27 cellular contexts compared by ENCODE assay signal in the genomic region with DNA sequence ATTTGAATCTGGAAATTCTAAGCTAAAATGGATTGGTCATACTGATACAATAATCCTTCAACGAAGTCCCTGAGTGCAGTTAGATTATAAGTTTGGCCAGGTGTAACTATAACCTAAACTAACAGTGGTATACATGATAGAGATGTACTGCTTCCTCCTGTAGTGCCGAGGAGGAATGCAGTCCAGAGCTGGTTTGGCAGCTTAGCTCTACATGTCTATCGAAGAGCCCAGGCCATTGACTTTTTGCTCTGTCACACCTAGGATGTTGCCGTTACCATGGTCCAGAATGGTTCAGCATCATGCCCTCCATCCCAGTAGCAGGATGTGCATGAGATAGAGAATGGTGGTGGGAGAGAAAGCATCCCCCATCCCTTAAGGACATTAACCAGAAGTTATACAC.
DNase-seq lines count a peak whose midpoint lies in the region; ATAC-seq and TF ChIP-seq lines count a peak whose summit lies in the region.
"Had no signal": no experiment of that assay in that cellular context is flagged by ENCODE, and none has a peak within 500 bp of the region (broad histone marks: within the 10 kb centered on the region; RNA-seq: fewer than 3 reads in every experiment).

No MANE protein-coding gene starts in this region.

- intact Hi-C loops in PC-9 (cut with micrococcal nuclease; ENCODE audit: unreplicated experiment) = no loop called here
- intact Hi-C loops in naive thymus-derived CD4-positive, alpha-beta T cell (cut with micrococcal nuclease) = loop anchor here in 1 of 2 donors (5.0 kb wide), 1 partner anchor 33 kb away; no protein-coding TSS in a partner anchor

- H3K9me3 ChIP-seq in BLaER1 treated with 17β-estradiol and CSF1 and Interleukin-3, amounts not matched to agents 10 nM and 100 nM (replicated peaks in 1 of 11) = peaks cover 0 to 8% (median 0%) of the 10 kb centered on the region in 11 experiments; a peak in 3 of 22 replicates
- no peaks in the 10 kb centered on the region for H3K9me3 ChIP-seq in PC-9 (ENCODE audit: insufficient read depth, low read depth)
- no peaks in the 10 kb centered on the region for H3K9me3 ChIP-seq in hepatocyte (ENCODE audit: low read depth)
- H3K9me3 ChIP-seq in naive thymus-derived CD4-positive, alpha-beta T cell (ENCODE audit: control insufficient read depth in 2 of 3, low read length in 3 of 3) = no peaks in the 10 kb centered on the region
- H3K9me3 ChIP-seq: right atrium auricular region, testis had no signal

- no peak for TF ChIP-seq CTCF in PC-9 (conservative IDR thresholded peaks at IDR 0.05)
- TF ChIP-seq CTCF in hepatocyte (IDR thresholded peaks at IDR 0.05; ENCODE audit: poor library complexity) = no peak

- H3K4me3 Mint-ChIP-seq in stimulated activated naive B cell treated with anti-CD40 and anti-IgM and Interleukin-4, amounts not matched to agents 10 μg/mL and 1 μg/mL and 100 μg/mL, for 72 hours = no peak overlapping the region
- no peak overlapping the region for H3K4me3 Mint-ChIP-seq in activated naive CD8-positive, alpha-beta T cell treated with anti-CD3 and anti-CD28 coated beads for 36 hours
- no peak overlapping the region for H3K4me3 Mint-ChIP-seq in naive thymus-derived CD4-positive, alpha-beta T cell
- H3K4me3 Mint-ChIP-seq: activated CD4-positive, alpha-beta T cell treated with anti-CD3 and anti-CD28 coated beads for 36 hours; activated CD8-positive, alpha-beta T cell treated with anti-CD3 and anti-CD28 coated beads for 36 hours; activated naive CD4-positive, alpha-beta T cell treated with anti-CD3 and anti-CD28 coated beads, Interleukin-2, amount 10 ng/mL, durations not matched to agents 7 days and 5 days; activated T-helper 1 cell treated with anti-CD3 and anti-CD28 coated beads, Interleukin-12 subunit alpha, Interleukin-12 subunit beta, Interleukin-2, Interleukin-4 antibody, amounts not matched to agents 30 ng/mL and 10 ng/mL and 1 ng/mL, durations not matched to agents 14 hours and 24 hours and 36 hours had no signal

- no peaks in the 10 kb centered on the region; a peak in 1 of 22 replicates for H3K36me3 ChIP-seq in BLaER1 treated with 17β-estradiol and CSF1 and Interleukin-3, amounts not matched to agents 10 nM and 100 nM
- H3K36me3 ChIP-seq in PC-9 (ENCODE audit: low read depth) (no peaks in the 10 kb centered on the region), hepatocyte (replicated peaks; ENCODE audit: insufficient read depth, low read depth) (no peaks in the 10 kb centered on the region)
- H3K36me3 ChIP-seq in naive thymus-derived CD4-positive, alpha-beta T cell (ENCODE audit: control insufficient read depth in 2 of 3, insufficient read depth in 3 of 3, low read length in 3 of 3) = no peaks in the 10 kb centered on the region
- H3K36me3 ChIP-seq: brain microvascular endothelial cell, right atrium auricular region had no signal

- CTCF ChIA-PET in PC-9 (lab: Charles Lee) = interaction anchor here (0.6 to 0.8 kb wide), 2 partner anchors 314 to 342 kb away, joined by 3 to 10 read pairs; no protein-coding TSS in a partner anchor
- CTCF ChIA-PET in naive thymus-derived CD4-positive, alpha-beta T cell (lab: Charles Lee) = interaction anchor here (1.4 kb wide), 1 partner anchor 101 kb away, joined by 3 read pairs; no protein-coding TSS in a partner anchor

- H3K9me2 ChIP-seq in PC-9 (ENCODE audit: insufficient read depth) (no peaks in the 10 kb centered on the region), hepatocyte (replicated peaks; ENCODE audit: insufficient read depth) (no peaks in the 10 kb centered on the region)

- H3K4me3 ChIP-seq in BLaER1 treated with 17β-estradiol and CSF1 and Interleukin-3, amounts not matched to agents 10 nM and 100 nM = no peak overlapping the region
- no peak overlapping the region for H3K4me3 ChIP-seq in PC-9
- no peak overlapping the region for H3K4me3 ChIP-seq in hepatocyte
- H3K4me3 ChIP-seq in naive thymus-derived CD4-positive, alpha-beta T cell (ENCODE audit: low read length) = no peak overlapping the region
- H3K4me3 ChIP-seq: right atrium auricular region, smooth muscle cell, testis had no signal

- H3K4me2 ChIP-seq in BLaER1 treated with 17β-estradiol and CSF1 and Interleukin-3, amounts not matched to agents 10 nM and 100 nM = peak overlapping the region; percentile 67 to 93 (median 84); a peak in 19 of 22 replicates
- H3K4me2 ChIP-seq in PC-9 = peak overlapping the region; percentile 48
- no peak overlapping the region for H3K4me2 ChIP-seq in hepatocyte
- H3K4me2 ChIP-seq: smooth muscle cell had no signal

- peaks cover 67 to 98% of the 10 kb centered on the region in 2 donors for H3K4me1 Mint-ChIP-seq in stimulated activated naive B cell treated with anti-CD40 and anti-IgM and Interleukin-4, amounts not matched to agents 10 μg/mL and 1 μg/mL and 100 μg/mL, for 72 hours
- peaks cover 9% of the 10 kb centered on the region for H3K4me1 Mint-ChIP-seq in activated naive CD8-positive, alpha-beta T cell treated with anti-CD3 and anti-CD28 coated beads for 36 hours
- H3K4me1 Mint-ChIP-seq in naive thymus-derived CD4-positive, alpha-beta T cell = peaks cover 6 to 33% (median 12%) of the 10 kb centered on the region in 7 donors
- H3K4me1 Mint-ChIP-seq: activated naive CD4-positive, alpha-beta T cell treated with anti-CD3 and anti-CD28 coated beads, Interleukin-2, amount 10 ng/mL, durations not matched to agents 7 days and 5 days had no signal

- peak overlapping the region in 10 of 11 experiments; percentile 97 to 100 (median 99); a peak in 21 of 22 replicates for H3K27ac ChIP-seq in BLaER1 treated with 17β-estradiol and CSF1 and Interleukin-3, amounts not matched to agents 10 nM and 100 nM
- H3K27ac ChIP-seq in PC-9 (peak overlapping the region; percentile 95), hepatocyte (peak overlapping the region; percentile 88)
- H3K27ac ChIP-seq in naive thymus-derived CD4-positive, alpha-beta T cell (ENCODE audit: low read depth, low read length) = no peak overlapping the region
- H3K27ac ChIP-seq: brain microvascular endothelial cell, parathyroid adenoma, right atrium auricular region, testis had no signal

- no peaks in the 10 kb centered on the region for H3K27me3 Mint-ChIP-seq in stimulated activated naive B cell treated with anti-CD40 and anti-IgM and Interleukin-4, amounts not matched to agents 10 μg/mL and 1 μg/mL and 100 μg/mL, for 72 hours
- H3K27me3 Mint-ChIP-seq in activated naive CD8-positive, alpha-beta T cell treated with anti-CD3 and anti-CD28 coated beads for 36 hours = no peaks in the 10 kb centered on the region
- H3K27me3 Mint-ChIP-seq in naive thymus-derived CD4-positive, alpha-beta T cell = peaks cover 0 to 4% (median 0%) of the 10 kb centered on the region in 5 donors
- H3K27me3 Mint-ChIP-seq: activated CD4-positive, alpha-beta T cell treated with anti-CD3 and anti-CD28 coated beads for 36 hours; activated CD8-positive, alpha-beta T cell treated with anti-CD3 and anti-CD28 coated beads for 36 hours had no signal

- POLR2A ChIA-PET in PC-9 (lab: Charles Lee; ENCODE audit: unreplicated experiment) = interaction anchor here (0.6 to 0.7 kb wide), 2 partner anchors 17 to 72 kb away, joined by 3 read pairs; no protein-coding TSS in a partner anchor
- POLR2A ChIA-PET in naive thymus-derived CD4-positive, alpha-beta T cell (lab: Charles Lee) = interaction anchor here (0.6 to 1.7 kb wide), 2 partner anchors 10 to 230 kb away, joined by 3 to 6 read pairs; no protein-coding TSS in a partner anchor

- peak overlapping the region; percentile 91 for H3K27ac Mint-ChIP-seq in stimulated activated naive B cell treated with anti-CD40 and anti-IgM and Interleukin-4, amounts not matched to agents 10 μg/mL and 1 μg/mL and 100 μg/mL, for 72 hours
- no peak overlapping the region for H3K27ac Mint-ChIP-seq in activated naive CD8-positive, alpha-beta T cell treated with anti-CD3 and anti-CD28 coated beads for 36 hours
- peak overlapping the region in 1 of 9 donors; percentile 22 for H3K27ac Mint-ChIP-seq in naive thymus-derived CD4-positive, alpha-beta T cell
- H3K27ac Mint-ChIP-seq: activated CD4-positive, alpha-beta T cell treated with anti-CD3 and anti-CD28 coated beads for 36 hours; activated CD8-positive, alpha-beta T cell treated with anti-CD3 and anti-CD28 coated beads for 36 hours; activated naive CD4-positive, alpha-beta T cell treated with anti-CD3 and anti-CD28 coated beads, Interleukin-2, amount 10 ng/mL, durations not matched to agents 7 days and 5 days; activated T-helper 1 cell treated with anti-CD3 and anti-CD28 coated beads, Interleukin-12 subunit alpha, Interleukin-12 subunit beta, Interleukin-2, Interleukin-4 antibody, amounts not matched to agents 30 ng/mL and 10 ng/mL and 1 ng/mL, durations not matched to agents 14 hours and 24 hours and 36 hours had no signal

- BruUV-seq in PC-9 (replicated peaks; lab: Mats Ljungman, UMichigan) = no TSS peak

- no peak overlapping the region for H2AFZ ChIP-seq in PC-9
- H2AFZ ChIP-seq in hepatocyte = no peak overlapping the region
- H2AFZ ChIP-seq: parathyroid adenoma had no signal

- no peaks in the 10 kb centered on the region for H4K20me1 ChIP-seq in BLaER1 treated with 17β-estradiol and CSF1 and Interleukin-3, amounts not matched to agents 10 nM and 100 nM
- no peaks in the 10 kb centered on the region for H4K20me1 ChIP-seq in PC-9 (ENCODE audit: insufficient read depth)
- no peaks in the 10 kb centered on the region for H4K20me1 ChIP-seq in hepatocyte (ENCODE audit: insufficient read depth, poor library complexity, severe bottlenecking)

- peak overlapping the region in 8 of 11 experiments; percentile 84 to 95 (median 91); a peak in 12 of 22 replicates for H3K9ac ChIP-seq in BLaER1 treated with 17β-estradiol and CSF1 and Interleukin-3, amounts not matched to agents 10 nM and 100 nM
- H3K9ac ChIP-seq: parathyroid adenoma had no signal

- peaks cover 94 to 100% (median 98%) of the 10 kb centered on the region in 10 experiments for H3K4me1 ChIP-seq in BLaER1 treated with 17β-estradiol and CSF1 and Interleukin-3, amounts not matched to agents 10 nM and 100 nM
- H3K4me1 ChIP-seq in PC-9 (replicated peaks; ENCODE audit: insufficient read depth) (peaks cover 84% of the 10 kb centered on the region), hepatocyte (ENCODE audit: insufficient read depth) (peaks cover 26% of the 10 kb centered on the region)
- H3K4me1 ChIP-seq in naive thymus-derived CD4-positive, alpha-beta T cell (ENCODE audit: control insufficient read depth in 2 of 2, insufficient read depth in 2 of 2, low read length in 2 of 2) = no peaks in the 10 kb centered on the region

- peaks cover 0 to 3% of the 10 kb centered on the region in 2 donors for H3K9me3 Mint-ChIP-seq in stimulated activated naive B cell treated with anti-CD40 and anti-IgM and Interleukin-4, amounts not matched to agents 10 μg/mL and 1 μg/mL and 100 μg/mL, for 72 hours
- no peaks in the 10 kb centered on the region for H3K9me3 Mint-ChIP-seq in activated naive CD8-positive, alpha-beta T cell treated with anti-CD3 and anti-CD28 coated beads for 36 hours
- H3K9me3 Mint-ChIP-seq in naive thymus-derived CD4-positive, alpha-beta T cell = no peaks in the 10 kb centered on the region
- H3K9me3 Mint-ChIP-seq: activated CD8-positive, alpha-beta T cell treated with anti-CD3 and anti-CD28 coated beads for 36 hours; activated naive CD4-positive, alpha-beta T cell treated with anti-CD3 and anti-CD28 coated beads, Interleukin-2, amount 10 ng/mL, durations not matched to agents 7 days and 5 days; activated T-helper 1 cell treated with anti-CD3 and anti-CD28 coated beads, Interleukin-12 subunit alpha, Interleukin-12 subunit beta, Interleukin-2, Interleukin-4 antibody, amounts not matched to agents 30 ng/mL and 10 ng/mL and 1 ng/mL, durations not matched to agents 14 hours and 24 hours and 36 hours had no signal

- WGBS in hepatocyte (ENCODE audit: low lambda C conversion rate, missing lambda C conversion rate) = 82% methylated on average over 4 of the region's 4 CpGs

- H3K36me3 Mint-ChIP-seq in stimulated activated naive B cell treated with anti-CD40 and anti-IgM and Interleukin-4, amounts not matched to agents 10 μg/mL and 1 μg/mL and 100 μg/mL, for 72 hours = peaks cover 30 to 42% of the 10 kb centered on the region in 2 donors
- peaks cover 2% of the 10 kb centered on the region for H3K36me3 Mint-ChIP-seq in activated naive CD8-positive, alpha-beta T cell treated with anti-CD3 and anti-CD28 coated beads for 36 hours
- peaks cover 3 to 20% (median 3%) of the 10 kb centered on the region in 5 donors for H3K36me3 Mint-ChIP-seq in naive thymus-derived CD4-positive, alpha-beta T cell
- H3K36me3 Mint-ChIP-seq: activated naive CD4-positive, alpha-beta T cell treated with anti-CD3 and anti-CD28 coated beads, Interleukin-2, amount 10 ng/mL, durations not matched to agents 7 days and 5 days had no signal

- no peak for ATAC-seq in stimulated activated naive B cell treated with anti-CD40 and anti-IgM and Interleukin-4, amounts not matched to agents 10 μg/mL and 1 μg/mL and 100 μg/mL, for 72 hours (replicated peaks)
- ATAC-seq in GM21576 (IDR thresholded peaks at IDR 0.05; ENCODE audit: unreplicated experiment) = no peak
- ATAC-seq in naive thymus-derived CD4-positive, alpha-beta T cell = no peak
- ATAC-seq: activated CD4-positive, alpha-beta T cell treated with anti-CD3 and anti-CD28 coated beads for 36 hours; activated CD8-positive, alpha-beta T cell treated with anti-CD3 and anti-CD28 coated beads for 36 hours; left lobe of liver; stimulated activated naive CD8-positive, alpha-beta T cell treated with anti-CD3 and anti-CD28 coated beads, Interleukin-15, Interleukin-2, amounts not matched to agents 100 U/mL and 50 U/mL, for 24 hours had no signal

- peak; percentile 61 to 88 for DNase-seq in PC-9
- DNase-seq in hepatocyte (ENCODE audit: low spot score) = no peak
- DNase-seq in stimulated activated naive B cell treated with anti-CD40 and anti-IgM and Interleukin-4, amounts not matched to agents 10 μg/mL and 1 μg/mL and 100 μg/mL, for 72 hours = no peak
- no peak for DNase-seq in activated naive CD8-positive, alpha-beta T cell treated with anti-CD3 and anti-CD28 coated beads for 36 hours
- DNase-seq in naive thymus-derived CD4-positive, alpha-beta T cell = no peak
- DNase-seq: activated CD4-positive, alpha-beta T cell treated with anti-CD3 and anti-CD28 coated beads for 36 hours; activated CD8-positive, alpha-beta memory T cell treated with anti-CD3 and anti-CD28 coated beads, Interleukin-2, amount 50 U/mL, for 48 hours; activated CD8-positive, alpha-beta T cell treated with anti-CD3 and anti-CD28 coated beads for 36 hours; activated naive CD4-positive, alpha-beta T cell treated with anti-CD3 and anti-CD28 coated beads, Interleukin-2, amount 10 ng/mL, durations not matched to agents 7 days and 5 days; brain microvascular endothelial cell; C1 segment of cervical spinal cord; DMS79; GDM1; HCEC 1CT; Karpas-422; mesenchymal stem cell; NCI-H2081; NCI-H82; stimulated activated naive CD8-positive, alpha-beta T cell treated with anti-CD3 and anti-CD28 coated beads, Interleukin-15, Interleukin-2, amounts not matched to agents 100 U/mL and 50 U/mL, for 24 hours; testis had no signal

- peaks cover 56% of the 10 kb centered on the region for H3F3A ChIP-seq in PC-9 (ENCODE audit: insufficient read depth, low read depth)

- H3K79me2 ChIP-seq in PC-9 (ENCODE audit: low read depth) (no peaks in the 10 kb centered on the region), hepatocyte (no peaks in the 10 kb centered on the region)
- H3K79me2 ChIP-seq: parathyroid adenoma had no signal

- no peaks in the 10 kb centered on the region for H3K27me3 ChIP-seq in BLaER1 treated with 17β-estradiol and CSF1 and Interleukin-3, amounts not matched to agents 10 nM and 100 nM
- H3K27me3 ChIP-seq in PC-9 (ENCODE audit: insufficient read depth, low read depth) (no peaks in the 10 kb centered on the region), hepatocyte (no peaks in the 10 kb centered on the region)
- H3K27me3 ChIP-seq in naive thymus-derived CD4-positive, alpha-beta T cell (ENCODE audit: control insufficient read depth in 2 of 2, insufficient read depth in 2 of 2, low read length in 2 of 2) = no peaks in the 10 kb centered on the region
- H3K27me3 ChIP-seq: brain microvascular endothelial cell, right atrium auricular region, testis had no signal

Comparison
In these comparisons a context has a peak if more than half of its experiments do, and no peak if none do; other contexts are left out.
1. DNase-seq: peak in PC-9 (2 of 2); none in hepatocyte (single experiment), stimulated activated naive B cell treated with anti-CD40 and anti-IgM and Interleukin-4, amounts not matched to agents 10 μg/mL and 1 μg/mL and 100 μg/mL, for 72 hours (single experiment), activated naive CD8-positive, alpha-beta T cell treated with anti-CD3 and anti-CD28 coated beads for 36 hours (single experiment) and naive thymus-derived CD4-positive, alpha-beta T cell (0 of 9).